In genomic region chr4:187606581-187606980, GRCh38 we compare ENCODE assay signal across 8 cellular contexts.
DNase-seq lines count a peak whose midpoint lies in the region; ATAC-seq and TF ChIP-seq lines count a peak whose summit lies in the region.

No MANE protein-coding gene starts in this region.

- peak; percentile 90 for TF ChIP-seq CTCF in fibroblast of villous mesenchyme (IDR thresholded peaks at IDR 0.05; ENCODE audit: insufficient read depth, low read depth, low read length)
- TF ChIP-seq CTCF in psoas muscle (IDR thresholded peaks at IDR 0.05), result peak; percentile 67

- H3K27ac ChIP-seq in psoas muscle (no peak overlapping the region), aorta (ENCODE audit: low read depth in 1 of 2, low read length in 2 of 2) (no peak overlapping the region)

- 33 to 48% (median 44%) methylated on average over 1 of the region's 1 CpG for WGBS in psoas muscle, 3 donors
- 43 to 44% methylated on average over 1 of the region's 1 CpG for WGBS in aorta, 2 donors

- H3K4me3 ChIP-seq in fibroblast of villous mesenchyme (ENCODE audit: low read depth, low read length) (no peak overlapping the region), psoas muscle (no peak overlapping the region), aorta (ENCODE audit: low read length in 2 of 2) (no peak overlapping the region)

- H3K27me3 ChIP-seq in psoas muscle (ENCODE audit: insufficient read depth in 3 of 3, low read length in 2 of 3), result no peaks in the 10 kb centered on the region
- no peaks in the 10 kb centered on the region for H3K27me3 ChIP-seq in aorta (ENCODE audit: control insufficient read depth in 1 of 2, insufficient read depth in 2 of 2, low read length in 1 of 2)

- H3K4me1 ChIP-seq in psoas muscle (no peaks in the 10 kb centered on the region), aorta (ENCODE audit: control insufficient read depth in 1 of 2, insufficient read depth in 2 of 2, low read length in 2 of 2) (no peaks in the 10 kb centered on the region)

- DNase-seq in AG08395 (ENCODE audit: low spot score) (peak; percentile 51), GDM1 (lab: John Stamatoyannopoulos, UW) (peak; percentile 4), SK-N-DZ (ENCODE audit: low spot score) (peak; percentile 48), fibroblast of villous mesenchyme (ENCODE audit: low read depth) (peak; percentile 58), psoas muscle (no peak), NCI-H446 treated with DMSO at 0.1 percent for 48 hours (lab: John Stamatoyannopoulos, UW) (no peak), aorta (no peak)

- intact Hi-C loops in psoas muscle (cut with DNase I), result no loop called here
- intact Hi-C loops in aorta (cut with DNase I), result loop anchor here in 1 of 2 donors (2.0 kb wide), 1 partner anchor 766 kb away; no protein-coding TSS in a partner anchor

- ATAC-seq in HG03565 (IDR thresholded peaks at IDR 0.05; ENCODE audit: unreplicated experiment) (peak; percentile 69), psoas muscle (no peak), aorta (ENCODE audit: low FRiP score) (no peak)

- no peaks in the 10 kb centered on the region for H3K9me3 ChIP-seq in psoas muscle
- H3K9me3 ChIP-seq in aorta (ENCODE audit: control insufficient read depth, low read length), result no peaks in the 10 kb centered on the region

- H3K36me3 ChIP-seq in psoas muscle (ENCODE audit: insufficient read depth in 1 of 2, low read depth in 1 of 2) (no peaks in the 10 kb centered on the region), aorta (ENCODE audit: control insufficient read depth in 1 of 2, insufficient read depth in 2 of 2, low read length in 1 of 2) (no peaks in the 10 kb centered on the region)

Comparison
In these comparisons a context has a peak if more than half of its experiments do, and no peak if none do; other contexts are left out.
1. DNase-seq: peak in AG08395 (single experiment), GDM1 (single experiment), SK-N-DZ (single experiment) and fibroblast of villous mesenchyme (single experiment); none in psoas muscle (0 of 2), NCI-H446 treated with DMSO at 0.1 percent for 48 hours (single experiment) and aorta (0 of 2).